14 cellular contexts compared by ENCODE assay signal in the genomic region with DNA sequence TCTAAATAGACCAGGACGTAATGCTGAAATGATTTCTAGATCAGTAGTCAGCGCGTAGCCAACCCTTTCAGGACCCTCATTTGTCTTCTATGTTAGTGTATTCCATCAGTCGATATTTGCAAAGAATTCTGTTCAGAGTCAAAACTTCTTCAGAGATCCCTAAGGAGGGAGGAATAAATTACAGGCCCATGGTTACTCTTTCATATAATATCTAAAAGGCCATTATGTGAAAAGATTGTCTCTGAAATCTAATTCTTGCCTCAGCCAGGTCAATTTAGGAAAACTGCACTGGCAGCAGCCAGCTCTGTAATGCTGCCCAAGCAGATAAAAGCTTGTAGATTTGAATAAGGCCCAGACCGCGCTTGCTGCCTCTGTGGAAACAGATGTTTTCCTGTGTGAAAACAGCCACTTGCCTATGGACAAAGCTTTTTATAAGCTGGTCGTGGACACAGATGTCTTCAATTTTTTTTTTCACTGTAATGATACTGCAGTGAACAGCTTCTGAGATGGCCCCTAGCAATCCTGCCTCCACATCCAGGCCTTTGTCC.
"Had no signal": no experiment of that assay in that cellular context is flagged by ENCODE, and none has a peak within 500 bp of the region (broad histone marks: within the 10 kb centered on the region; RNA-seq: fewer than 3 reads in every experiment).

No MANE protein-coding gene starts in this region.

- H3K27me3 ChIP-seq: dorsolateral prefrontal cortex, left lung, ovary, right atrium auricular region had no signal

- H3K4me3 ChIP-seq: dorsolateral prefrontal cortex, left lung, lower lobe of right lung, ovary, right atrium auricular region had no signal

- DNase-seq: cortex of kidney; dorsolateral prefrontal cortex; effector CD8-positive, alpha-beta T cell; foreskin melanocyte; islet precursor cell; left lung; lower lobe of right lung; natural killer cell; nucleus accumbens; ovary; small intestine; stimulated activated CD4-positive, alpha-beta T cell treated with anti-CD3 and anti-CD28 coated beads, Interleukin-2, amount 100 ng/mL, for 48 hours; stimulated activated naive CD4-positive, alpha-beta T cell treated with Interleukin-2 at 50 U/mL for 16 hours had no signal

- H3K4me1 ChIP-seq: left lung, lower lobe of right lung, right atrium auricular region had no signal

- H3K27ac ChIP-seq: dorsolateral prefrontal cortex, left lung, lower lobe of right lung, ovary, right atrium auricular region had no signal

- H3K9me3 ChIP-seq: left lung, lower lobe of right lung, ovary, right atrium auricular region had no signal

- H3K36me3 ChIP-seq: left lung, lower lobe of right lung, ovary, right atrium auricular region had no signal

- ATAC-seq: left lung, lower lobe of right lung, natural killer cell had no signal
